Comparison of ENCODE assay signal across 8 cellular contexts in the genomic region with DNA sequence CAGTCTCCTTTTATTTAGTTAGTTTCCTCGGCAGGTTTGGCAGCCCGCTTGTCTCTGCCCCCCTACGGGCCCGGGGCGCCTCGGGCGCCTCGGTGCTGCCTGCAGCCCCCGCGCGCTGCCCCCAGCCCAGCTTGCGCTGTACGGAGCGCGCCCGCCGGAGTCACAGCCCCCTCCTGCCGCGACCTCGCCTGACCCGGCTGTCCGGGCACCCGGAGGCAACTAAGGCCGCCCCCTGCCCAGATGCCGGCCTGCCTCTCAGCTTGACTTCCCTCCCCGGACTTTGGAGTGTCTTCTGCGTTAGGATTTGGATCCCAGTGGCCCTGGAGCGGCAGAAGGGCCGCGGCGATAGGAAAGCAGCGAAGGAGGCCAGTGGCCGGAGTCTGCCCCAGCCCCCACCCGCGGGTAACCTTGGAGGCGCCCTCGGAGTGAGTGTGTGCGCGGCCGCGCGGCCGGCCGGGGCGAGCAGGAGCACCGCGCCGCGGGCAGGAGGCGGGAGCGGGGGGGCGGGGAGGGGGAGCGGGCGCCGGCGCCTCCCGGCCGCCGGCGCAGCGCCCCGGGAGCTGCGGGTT. TPM values are rescaled to one million over a fixed set of nuclear protein-coding genes. Genes with fewer than 3 reads are reported as not detected.
DNase-seq lines count a peak whose midpoint lies in the region; ATAC-seq and TF ChIP-seq lines count a peak whose summit lies in the region.

No MANE protein-coding gene starts in this region.

- DNase-seq in NCI-H2227 (lab: John Stamatoyannopoulos, UW; ENCODE audit: unreplicated experiment) (peak; percentile 67), NCI-H2227 treated with DMSO at 0.1 percent for 48 hours (lab: John Stamatoyannopoulos, UW) (no peak), HuH-7 (ENCODE audit: low spot score) (peak; percentile 49), uterus (peak; percentile 49 to 51)
- peak; percentile 27 for DNase-seq in activated CD4-positive, alpha-beta memory T cell treated with anti-CD3 and anti-CD28 coated beads, Interleukin-2, amount 10 ng/mL, durations not matched to agents 7 days and 5 days

- H3K4me3 Mint-ChIP-seq in activated CD4-positive, alpha-beta memory T cell treated with anti-CD3 and anti-CD28 coated beads, Interleukin-2, amount 10 ng/mL, durations not matched to agents 7 days and 5 days: peak overlapping the region; percentile 70

- no peaks in the 10 kb centered on the region for H3K9me3 Mint-ChIP-seq in activated CD4-positive, alpha-beta memory T cell treated with anti-CD3 and anti-CD28 coated beads, Interleukin-2, amount 10 ng/mL, durations not matched to agents 7 days and 5 days

- peaks cover 3% of the 10 kb centered on the region for H3K36me3 ChIP-seq in muscle layer of colon (ENCODE audit: insufficient read depth, low read length)
- H3K36me3 ChIP-seq in uterus: no peaks in the 10 kb centered on the region

- H3K27me3 ChIP-seq in muscle layer of colon (ENCODE audit: control insufficient read depth in 1 of 2, insufficient read depth in 2 of 2, low read length in 2 of 2) (no peaks in the 10 kb centered on the region), uterus (peaks cover 0 to 4% of the 10 kb centered on the region in 2 donors)

- POLR2A ChIA-PET in activated CD4-positive, alpha-beta memory T cell treated with anti-CD3 and anti-CD28 coated beads, Interleukin-2, amount 10 ng/mL, durations not matched to agents 7 days and 5 days (lab: Charles Lee): interaction anchor here (0.9 to 4.5 kb wide), 7 partner anchors 9 to 541 kb away, joined by 3 to 125 read pairs (median 4); a partner anchor contains a TSS

- peaks cover 30% of the 10 kb centered on the region for H3K4me1 Mint-ChIP-seq in activated CD4-positive, alpha-beta memory T cell treated with anti-CD3 and anti-CD28 coated beads, Interleukin-2, amount 10 ng/mL, durations not matched to agents 7 days and 5 days

- H3K36me3 Mint-ChIP-seq in activated CD4-positive, alpha-beta memory T cell treated with anti-CD3 and anti-CD28 coated beads, Interleukin-2, amount 10 ng/mL, durations not matched to agents 7 days and 5 days (ENCODE audit: low read depth): peaks cover 31% of the 10 kb centered on the region

- intact Hi-C loops in uterus (cut with DNase I; ENCODE audit: low total_unique reads): no loop called here

- no peak for TF ChIP-seq POLR2A in uterus (IDR thresholded peaks at IDR 0.05)

- ATAC-seq in GM21515 (IDR thresholded peaks at IDR 0.05; ENCODE audit: unreplicated experiment): peak; percentile 45
- ATAC-seq in esophagus mucosa: peak; percentile 69

- H3K9me3 ChIP-seq in muscle layer of colon (ENCODE audit: low read length) (no peaks in the 10 kb centered on the region), uterus (no peaks in the 10 kb centered on the region)

- H3K4me3 ChIP-seq in muscle layer of colon (ENCODE audit: low read depth in 1 of 2, low read length in 2 of 2) (peak overlapping the region; percentile 64 to 94), uterus (peak overlapping the region; percentile 63 to 74)

- H3K27me3 Mint-ChIP-seq in activated CD4-positive, alpha-beta memory T cell treated with anti-CD3 and anti-CD28 coated beads, Interleukin-2, amount 10 ng/mL, durations not matched to agents 7 days and 5 days: peaks cover 60% of the 10 kb centered on the region

- TF ChIP-seq CTCF in uterus (IDR thresholded peaks at IDR 0.05): no peak

- CTCF ChIA-PET in activated CD4-positive, alpha-beta memory T cell treated with anti-CD3 and anti-CD28 coated beads, Interleukin-2, amount 10 ng/mL, durations not matched to agents 7 days and 5 days (lab: Charles Lee): interaction anchor here (1.0 to 3.6 kb wide), 3 partner anchors 9 to 19 kb away, joined by 5 to 25 read pairs (median 6); a partner anchor contains a TSS

- H3K4me1 ChIP-seq in muscle layer of colon (ENCODE audit: insufficient read depth, low read length) (no peaks in the 10 kb centered on the region), uterus (no peaks in the 10 kb centered on the region)

- H3K27ac ChIP-seq in muscle layer of colon (ENCODE audit: low read depth, low read length) (peak overlapping the region; percentile 83), uterus (peak overlapping the region; percentile 90 to 98)

- H3K9ac ChIP-seq in muscle layer of colon (ENCODE audit: low read length): peak overlapping the region; percentile 21

- H3K27ac Mint-ChIP-seq in activated CD4-positive, alpha-beta memory T cell treated with anti-CD3 and anti-CD28 coated beads, Interleukin-2, amount 10 ng/mL, durations not matched to agents 7 days and 5 days: peak overlapping the region; percentile 26

RNA-seq across cellular contexts. Expression of a gene that starts 7.6 kb away (rescaled TPM):
- 10 to 100 TPM; 53.1 to 56.1 TPM for total RNA-seq in activated CD4-positive, alpha-beta memory T cell treated with anti-CD3 and anti-CD28 coated beads, Interleukin-2, amount 10 ng/mL, durations not matched to agents 7 days and 5 days
- total RNA-seq in esophagus mucosa (6.9 TPM), uterus (100 to 1,000 TPM in 1 of 4 donors, 10 to 100 TPM in 3; 13.4 to 103 (median 22.2) TPM)

RNA-seq across cellular contexts. Expression of a gene that starts 17.6 kb away (rescaled TPM):
- total RNA-seq in activated CD4-positive, alpha-beta memory T cell treated with anti-CD3 and anti-CD28 coated beads, Interleukin-2, amount 10 ng/mL, durations not matched to agents 7 days and 5 days: 10 to 100 TPM; 71.3 to 75.1 TPM
- total RNA-seq in esophagus mucosa (47.5 TPM), uterus (10 to 100 TPM; 34.1 to 77.2 (median 64.1) TPM)
